Comparison of ENCODE assay signal across 1 cellular context in the genomic region with DNA sequence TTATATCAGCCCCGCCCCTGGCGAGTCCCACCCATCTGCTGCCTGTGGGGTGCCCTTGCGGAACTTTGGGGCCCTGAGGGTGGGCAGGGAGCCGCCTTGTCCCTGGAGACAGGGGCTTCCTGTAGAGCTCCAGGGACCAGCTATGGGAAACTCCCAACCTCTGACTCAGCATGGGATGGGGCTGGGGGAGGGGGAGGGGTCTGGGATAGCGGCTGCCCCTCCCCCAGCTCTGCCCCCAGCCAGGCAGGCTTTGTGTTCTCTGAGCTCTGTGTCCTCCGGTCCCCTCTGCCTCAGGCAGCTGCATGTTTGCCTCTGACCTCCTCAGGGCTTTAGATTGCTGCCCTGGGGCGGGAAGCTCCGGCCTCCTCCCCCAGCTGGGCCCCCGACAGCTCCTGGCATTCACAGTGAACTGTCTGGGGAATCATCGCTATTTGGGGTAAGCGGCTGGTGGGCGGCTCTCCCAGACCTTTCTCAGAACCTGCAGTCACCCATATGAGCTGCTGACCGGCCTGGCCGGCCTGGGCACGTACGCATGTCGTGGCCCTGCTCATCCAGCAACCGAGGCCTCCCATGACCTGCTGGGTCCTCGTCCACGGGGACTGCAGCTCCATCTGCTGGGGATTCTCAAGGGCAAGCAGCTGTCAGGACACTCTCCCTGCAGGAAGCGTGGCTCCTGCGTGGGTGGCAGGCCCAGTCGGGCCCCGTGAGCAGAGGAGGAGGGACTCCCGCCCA.
TF ChIP-seq lines count a peak whose summit lies in the region.

No MANE protein-coding gene starts in this region.

TF ChIP-seq in HepG2, 621 proteins besides CTCF, POLR2A, EP300 and RAD21 (continued from another document and continues in another):
- TF ChIP-seq, protein P1, sequence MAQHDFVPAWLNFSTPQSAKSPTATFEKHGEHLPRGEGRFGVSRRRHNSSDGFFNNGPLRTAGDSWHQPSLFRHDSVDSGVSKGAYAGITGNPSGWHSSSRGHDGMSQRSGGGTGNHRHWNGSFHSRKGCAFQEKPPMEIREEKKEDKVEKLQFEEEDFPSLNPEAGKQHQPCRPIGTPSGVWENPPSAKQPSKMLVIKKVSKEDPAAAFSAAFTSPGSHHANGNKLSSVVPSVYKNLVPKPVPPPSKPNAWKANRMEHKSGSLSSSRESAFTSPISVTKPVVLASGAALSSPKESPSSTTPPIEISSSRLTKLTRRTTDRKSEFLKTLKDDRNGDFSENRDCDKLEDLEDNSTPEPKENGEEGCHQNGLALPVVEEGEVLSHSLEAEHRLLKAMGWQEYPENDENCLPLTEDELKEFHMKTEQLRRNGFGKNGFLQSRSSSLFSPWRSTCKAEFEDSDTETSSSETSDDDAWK (CRISPR knock-in tag; IDR thresholded peaks at IDR 0.05) = no peak
- TF ChIP-seq NFE2L2 (IDR thresholded peaks at IDR 0.05; ENCODE audit: low read length) (peak; percentile 31; the same call in 1 of the 2 replicates), ZNF441 (CRISPR knock-in tag; IDR thresholded peaks at IDR 0.05; ENCODE audit: borderline replicate concordance) (no peak), ZNF547 (CRISPR knock-in tag; IDR thresholded peaks at IDR 0.05) (no peak; the same call in 1 of the 2 replicates), DNMT3B (CRISPR knock-in tag; conservative IDR thresholded peaks at IDR 0.05) (no peak), STAG1 (CRISPR knock-in tag; IDR thresholded peaks at IDR 0.05) (peak; percentile 87), KAT2B (IDR thresholded peaks at IDR 0.05; ENCODE audit: borderline replicate concordance, low read depth, low read length) (no peak), HOXD1 (CRISPR knock-in tag; IDR thresholded peaks at IDR 0.05) (no peak), SYNCRIP (IDR thresholded peaks at IDR 0.05; ENCODE audit: insufficient read depth, low read depth, low read length) (no peak), ZNF510 (CRISPR knock-in tag; IDR thresholded peaks at IDR 0.05; ENCODE audit: low read depth) (0 out of 2 replicates have a peak, but pooled peaks have one; percentile 46), BRF2 (CRISPR knock-in tag; IDR thresholded peaks at IDR 0.05) (0 out of 2 replicates have a peak, but pooled peaks have one; percentile 43), ZBTB25 (CRISPR knock-in tag; IDR thresholded peaks at IDR 0.05) (0 out of 2 replicates have a peak, but pooled peaks have one; percentile 37), ZNF598 (CRISPR knock-in tag; IDR thresholded peaks at IDR 0.05; ENCODE audit: borderline replicate concordance) (0 out of 2 replicates have a peak, but pooled peaks have one; percentile 85), ZNF710 (CRISPR knock-in tag; IDR thresholded peaks at IDR 0.05; ENCODE audit: borderline replicate concordance) (peak; percentile 79; the same call in 1 of the 2 replicates), RNF219 (CRISPR knock-in tag; IDR thresholded peaks at IDR 0.05) (no peak), ZNF670 (CRISPR knock-in tag; IDR thresholded peaks at IDR 0.05; ENCODE audit: borderline replicate concordance) (peak; percentile 91), ZFP90 (CRISPR knock-in tag; IDR thresholded peaks at IDR 0.05; ENCODE audit: borderline replicate concordance) (peak; percentile 78; the same call in 1 of the 2 replicates), ZSCAN20 (CRISPR knock-in tag; IDR thresholded peaks at IDR 0.05; ENCODE audit: borderline replicate concordance) (peak; percentile 58; the same call in 1 of the 2 replicates), AKAP8 (CRISPR knock-in tag; IDR thresholded peaks at IDR 0.05) (no peak), TCF12 (IDR thresholded peaks at IDR 0.05) (no peak), TCF12 (CRISPR knock-in tag; IDR thresholded peaks at IDR 0.05) (no peak), NFYB (CRISPR knock-in tag; IDR thresholded peaks at IDR 0.05) (no peak), NFIB (CRISPR knock-in tag; IDR thresholded peaks at IDR 0.05; ENCODE audit: borderline replicate concordance) (no peak), ZNF235 (CRISPR knock-in tag; IDR thresholded peaks at IDR 0.05; ENCODE audit: borderline replicate concordance) (no peak; the same call in 1 of the 2 replicates), ZSCAN12 (CRISPR knock-in tag; IDR thresholded peaks at IDR 0.05) (no peak), HDAC2 (CRISPR knock-in tag; IDR thresholded peaks at IDR 0.05) (peak; percentile 82; the same call in 1 of the 2 replicates), ZNF589 (CRISPR knock-in tag; conservative IDR thresholded peaks at IDR 0.05) (no peak), U2AF1 (optimal IDR thresholded peaks at IDR 0.05; ENCODE audit: low read depth, low read length) (no peak), ZNF232 (CRISPR knock-in tag; IDR thresholded peaks at IDR 0.05; ENCODE audit: borderline replicate concordance) (peak; percentile 78; the same call in 1 of the 2 replicates), GFI1 (CRISPR knock-in tag; IDR thresholded peaks at IDR 0.05; ENCODE audit: borderline replicate concordance) (peak; percentile 63), SATB2 (CRISPR knock-in tag; IDR thresholded peaks at IDR 0.05) (no peak), ZNF629 (CRISPR knock-in tag; conservative IDR thresholded peaks at IDR 0.05) (peak; percentile 42), XBP1 (CRISPR knock-in tag; IDR thresholded peaks at IDR 0.05) (no peak), TAF1 (CRISPR knock-in tag; IDR thresholded peaks at IDR 0.05) (no peak), ZNF678 (CRISPR knock-in tag; IDR thresholded peaks at IDR 0.05) (0 out of 2 replicates have a peak, but pooled peaks have one; percentile 54), ZBTB20 (CRISPR knock-in tag; IDR thresholded peaks at IDR 0.05; ENCODE audit: borderline replicate concordance, low read depth) (peak; percentile 84; the same call in 1 of the 2 replicates), ZNF550 (CRISPR knock-in tag; IDR thresholded peaks at IDR 0.05; ENCODE audit: borderline replicate concordance) (0 out of 2 replicates have a peak, but pooled peaks have one; percentile 59), HNF4G (IDR thresholded peaks at IDR 0.05; ENCODE audit: borderline replicate concordance, low read depth, low read length) (peak; percentile 52; the same call in 1 of the 2 replicates), HNF4G (CRISPR knock-in tag; IDR thresholded peaks at IDR 0.05; ENCODE audit: borderline replicate concordance, low read depth) (no peak), SRSF1 (optimal IDR thresholded peaks at IDR 0.05; ENCODE audit: low read depth, low read length) (no peak), ZNF274 (CRISPR knock-in tag; IDR thresholded peaks at IDR 0.05) (peak; percentile 84), ARNT2 (CRISPR knock-in tag; IDR thresholded peaks at IDR 0.05; ENCODE audit: low read depth) (peak; percentile 77)
- TF ChIP-seq, protein P2, sequence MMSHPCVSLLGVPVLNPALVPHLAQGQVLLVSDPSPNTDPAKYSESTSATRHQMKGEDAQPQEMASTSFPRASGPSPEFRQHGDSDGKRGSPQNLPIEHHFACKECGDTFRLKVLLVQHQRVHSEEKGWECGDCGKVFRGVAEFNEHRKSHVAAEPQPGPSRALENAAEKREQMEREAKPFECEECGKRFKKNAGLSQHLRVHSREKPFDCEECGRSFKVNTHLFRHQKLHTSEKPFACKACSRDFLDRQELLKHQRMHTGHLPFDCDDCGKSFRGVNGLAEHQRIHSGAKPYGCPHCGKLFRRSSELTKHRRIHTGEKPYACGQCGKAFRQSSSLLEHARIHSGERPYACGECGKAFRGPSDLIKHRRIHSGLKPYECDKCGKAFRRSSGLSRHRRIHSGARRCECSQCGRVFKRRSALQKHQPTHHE (CRISPR knock-in tag; IDR thresholded peaks at IDR 0.05; ENCODE audit: borderline replicate concordance) = 0 out of 2 replicates have a peak, but pooled peaks have one; percentile 62
- TF ChIP-seq, protein P3, sequence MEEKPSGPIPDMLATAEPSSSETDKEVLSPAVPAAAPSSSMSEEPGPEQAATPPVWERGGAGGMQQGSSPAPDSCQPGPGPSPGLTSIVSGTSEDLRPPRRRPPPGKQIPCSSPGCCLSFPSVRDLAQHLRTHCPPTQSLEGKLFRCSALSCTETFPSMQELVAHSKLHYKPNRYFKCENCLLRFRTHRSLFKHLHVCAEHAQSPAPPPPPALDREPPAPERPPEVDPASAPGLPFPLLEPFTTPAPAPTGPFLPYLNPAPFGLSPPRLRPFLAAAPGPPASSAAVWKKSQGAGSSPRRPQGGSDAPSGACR (CRISPR knock-in tag; IDR thresholded peaks at IDR 0.05) = peak; percentile 72; the same call in 1 of the 2 replicates
- TF ChIP-seq, protein P4, sequence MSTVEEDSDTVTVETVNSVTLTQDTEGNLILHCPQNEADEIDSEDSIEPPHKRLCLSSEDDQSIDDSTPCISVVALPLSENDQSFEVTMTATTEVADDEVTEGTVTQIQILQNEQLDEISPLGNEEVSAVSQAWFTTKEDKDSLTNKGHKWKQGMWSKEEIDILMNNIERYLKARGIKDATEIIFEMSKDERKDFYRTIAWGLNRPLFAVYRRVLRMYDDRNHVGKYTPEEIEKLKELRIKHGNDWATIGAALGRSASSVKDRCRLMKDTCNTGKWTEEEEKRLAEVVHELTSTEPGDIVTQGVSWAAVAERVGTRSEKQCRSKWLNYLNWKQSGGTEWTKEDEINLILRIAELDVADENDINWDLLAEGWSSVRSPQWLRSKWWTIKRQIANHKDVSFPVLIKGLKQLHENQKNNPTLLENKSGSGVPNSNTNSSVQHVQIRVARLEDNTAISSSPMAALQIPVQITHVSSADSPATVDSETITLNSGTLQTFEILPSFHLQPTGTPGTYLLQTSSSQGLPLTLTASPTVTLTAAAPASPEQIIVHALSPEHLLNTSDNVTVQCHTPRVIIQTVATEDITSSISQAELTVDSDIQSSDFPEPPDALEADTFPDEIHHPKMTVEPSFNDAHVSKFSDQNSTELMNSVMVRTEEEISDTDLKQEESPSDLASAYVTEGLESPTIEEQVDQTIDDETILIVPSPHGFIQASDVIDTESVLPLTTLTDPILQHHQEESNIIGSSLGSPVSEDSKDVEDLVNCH (CRISPR knock-in tag; IDR thresholded peaks at IDR 0.05) = no peak
- TF ChIP-seq, protein P5, sequence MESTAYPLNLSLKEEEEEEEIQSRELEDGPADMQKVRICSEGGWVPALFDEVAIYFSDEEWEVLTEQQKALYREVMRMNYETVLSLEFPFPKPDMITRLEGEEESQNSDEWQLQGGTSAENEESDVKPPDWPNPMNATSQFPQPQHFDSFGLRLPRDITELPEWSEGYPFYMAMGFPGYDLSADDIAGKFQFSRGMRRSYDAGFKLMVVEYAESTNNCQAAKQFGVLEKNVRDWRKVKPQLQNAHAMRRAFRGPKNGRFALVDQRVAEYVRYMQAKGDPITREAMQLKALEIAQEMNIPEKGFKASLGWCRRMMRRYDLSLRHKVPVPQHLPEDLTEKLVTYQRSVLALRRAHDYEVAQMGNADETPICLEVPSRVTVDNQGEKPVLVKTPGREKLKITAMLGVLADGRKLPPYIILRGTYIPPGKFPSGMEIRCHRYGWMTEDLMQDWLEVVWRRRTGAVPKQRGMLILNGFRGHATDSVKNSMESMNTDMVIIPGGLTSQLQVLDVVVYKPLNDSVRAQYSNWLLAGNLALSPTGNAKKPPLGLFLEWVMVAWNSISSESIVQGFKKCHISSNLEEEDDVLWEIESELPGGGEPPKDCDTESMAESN (CRISPR knock-in tag; conservative IDR thresholded peaks at IDR 0.05) = peak; percentile 85; the same call in 1 of the 2 replicates
